Comparison of ENCODE assay signal across 8 cellular contexts in the genomic region with DNA sequence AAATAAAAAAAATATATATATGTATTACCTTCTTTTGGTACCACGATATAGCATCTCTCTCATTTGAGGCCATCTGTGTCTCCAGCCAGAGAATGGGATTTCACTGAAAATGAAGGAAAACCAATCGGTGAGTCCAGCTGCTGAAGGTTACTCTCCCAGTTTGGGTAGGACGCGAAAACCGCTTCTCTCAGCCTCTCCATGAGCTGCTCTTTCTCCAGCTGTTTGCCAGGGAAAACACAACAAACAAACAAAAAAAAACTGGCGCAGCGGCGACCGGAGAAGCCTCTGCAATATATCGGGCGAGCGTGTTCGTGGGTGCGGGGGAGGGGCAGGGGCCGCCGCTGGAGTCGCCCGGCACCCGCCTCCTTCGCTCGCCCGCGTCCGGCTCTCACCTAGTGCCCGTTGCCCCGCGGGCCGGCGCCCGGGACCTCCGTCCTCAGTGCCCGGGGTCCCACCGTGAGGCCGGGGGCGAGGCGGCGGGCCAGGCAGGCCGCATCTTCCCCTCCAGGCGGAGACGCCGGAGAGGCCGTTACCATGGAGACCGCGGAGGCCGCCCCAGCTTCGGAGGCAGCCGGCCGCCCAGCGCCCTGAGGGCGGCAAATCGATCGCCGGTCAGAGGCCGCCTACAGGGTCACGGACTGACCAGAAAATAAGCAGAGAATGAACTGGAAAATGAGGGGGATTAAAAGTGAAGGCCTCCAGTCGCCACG. TPM values are rescaled to one million over a fixed set of nuclear protein-coding genes. Genes with fewer than 3 reads are reported as not detected.
A peak's percentile ranks its signal among the peaks of the same experiment; 100 is the strongest.
DNase-seq lines count a peak whose midpoint lies in the region; ATAC-seq and TF ChIP-seq lines count a peak whose summit lies in the region.

No MANE protein-coding gene starts in this region.

- ATAC-seq in GM21447 (IDR thresholded peaks at IDR 0.05; ENCODE audit: unreplicated experiment) (peak; percentile 51), Right ventricle myocardium inferior (peak; percentile 77)
- peak; percentile 69 to 74 for ATAC-seq in activated naive CD4-positive, alpha-beta T cell treated with anti-CD3 and anti-CD28 coated beads, Interleukin-2, amount 50 U/mL, for 72 hours

- H3K4me3 ChIP-seq in HUES48 (ENCODE audit: low read depth, low read length) (peak overlapping the region; percentile 68), SK-N-MC (peak overlapping the region; percentile 93), ovary (peak overlapping the region; percentile 81), transverse colon (peak overlapping the region; percentile 88 to 100 (median 98))

- H3K9me3 ChIP-seq in HUES48 (ENCODE audit: control insufficient read depth, insufficient read depth, low read length) (no peaks in the 10 kb centered on the region), SK-N-MC (ENCODE audit: low read depth, low read length) (no peaks in the 10 kb centered on the region), ovary (no peaks in the 10 kb centered on the region), transverse colon (no peaks in the 10 kb centered on the region)

- H3K27ac ChIP-seq in HUES48 (ENCODE audit: low read depth, low read length): peak overlapping the region; percentile 99
- no peak overlapping the region for H3K27ac ChIP-seq in SK-N-MC
- H3K27ac ChIP-seq in ovary: peak overlapping the region; percentile 72 to 89
- peak overlapping the region; percentile 94 to 98 (median 94) for H3K27ac ChIP-seq in transverse colon

- H3K27me3 ChIP-seq in HUES48 (ENCODE audit: control insufficient read depth, insufficient read depth, low read length) (no peaks in the 10 kb centered on the region), ovary (no peaks in the 10 kb centered on the region), transverse colon (no peaks in the 10 kb centered on the region)

- DNase-seq in DMS79 treated with DMSO at 0.1 percent for 48 hours (lab: John Stamatoyannopoulos, UW) (peak; percentile 53), SK-N-MC (ENCODE audit: low read depth, low spot score) (no peak), Right ventricle myocardium inferior (ENCODE audit: missing footprints) (peak; percentile 90), ovary (peak; percentile 58 to 79 (median 73)), transverse colon (peak; percentile 72)
- peak; percentile 68 to 75 for DNase-seq in activated naive CD4-positive, alpha-beta T cell treated with anti-CD3 and anti-CD28 coated beads, Interleukin-2, amount 50 U/mL, for 72 hours (ENCODE audit: low spot score in 2 of 2)

- TF ChIP-seq POLR2A in ovary (IDR thresholded peaks at IDR 0.05) (no peak), transverse colon (IDR thresholded peaks at IDR 0.05) (no peak)

- in situ Hi-C loops in transverse colon (cut with MboI; ENCODE audit: low pct_ligation_motif_present in 1 of 4, low pct_unique_long_range_greater_than_20kb in 1 of 4, low sequenced_read_pairs in 3 of 4): no loop called here

- TF ChIP-seq CTCF in ovary (IDR thresholded peaks at IDR 0.05) (no peak), transverse colon (IDR thresholded peaks at IDR 0.05) (no peak)

- H3K4me1 ChIP-seq in HUES48 (ENCODE audit: control insufficient read depth, insufficient read depth, low read length): peaks cover 15% of the 10 kb centered on the region
- H3K4me1 ChIP-seq in ovary (ENCODE audit: insufficient read depth): no peaks in the 10 kb centered on the region
- peaks cover 4 to 21% (median 7%) of the 10 kb centered on the region in 4 donors for H3K4me1 ChIP-seq in transverse colon

- H3K27ac Mint-ChIP-seq in activated naive CD4-positive, alpha-beta T cell treated with anti-CD3 and anti-CD28 coated beads, Interleukin-2, amount 50 U/mL, for 72 hours: peak overlapping the region; percentile 96 to 98

- no peaks in the 10 kb centered on the region for H3K9me3 Mint-ChIP-seq in activated naive CD4-positive, alpha-beta T cell treated with anti-CD3 and anti-CD28 coated beads, Interleukin-2, amount 50 U/mL, for 72 hours

- intact Hi-C loops in Right ventricle myocardium inferior (cut with DNase I): loop anchor here (1.0 kb wide), 1 partner anchor 54 kb away; the partner anchor contains the start of gene RSBN1
- intact Hi-C loops in ovary (cut with DNase I): loop anchor here in 1 of 4 donors (10.0 kb wide), 1 partner anchor 146 kb away; the partner anchor contains the start of genes AP4B1 and DCLRE1B
- intact Hi-C loops in transverse colon (cut with DNase I; ENCODE audit: low total_unique reads): no loop called here

- H3K36me3 ChIP-seq in HUES48 (ENCODE audit: control insufficient read depth, insufficient read depth, low read length): peaks cover 18% of the 10 kb centered on the region
- H3K36me3 ChIP-seq in SK-N-MC (ENCODE audit: insufficient read depth, low read length): peaks cover 12% of the 10 kb centered on the region
- no peaks in the 10 kb centered on the region for H3K36me3 ChIP-seq in ovary
- H3K36me3 ChIP-seq in transverse colon: peaks cover 0 to 4% (median 0%) of the 10 kb centered on the region in 4 donors

- TF ChIP-seq EP300 in ovary (IDR thresholded peaks at IDR 0.05) (no peak), transverse colon (IDR thresholded peaks at IDR 0.05; ENCODE audit: low read depth) (no peak)

- WGBS in ovary, 3 donors: 0 to 1% (median 1%) methylated on average over 33 to 57 of the region's 57 CpGs
- 0% methylated on average over 4 to 55 of the region's 57 CpGs for WGBS in transverse colon (ENCODE audit: low coverage in 1 of 2), 2 donors

- H3K9ac ChIP-seq in HUES48 (ENCODE audit: low read depth, low read length): peak overlapping the region; percentile 74
- peak overlapping the region; percentile 71 for H3K9ac ChIP-seq in SK-N-MC (ENCODE audit: insufficient read length)

- H3K36me3 Mint-ChIP-seq in activated naive CD4-positive, alpha-beta T cell treated with anti-CD3 and anti-CD28 coated beads, Interleukin-2, amount 50 U/mL, for 72 hours: peaks cover 5 to 9% of the 10 kb centered on the region in 2 donors

RNA-seq across cellular contexts. Expression of gene PHTF1, which starts 0.5 kb away (rescaled TPM):
- total RNA-seq in activated naive CD4-positive, alpha-beta T cell treated with anti-CD3 and anti-CD28 coated beads, Interleukin-2, amount 50 U/mL, for 72 hours: 10 to 100 TPM; 17.0 to 24.5 TPM
- total RNA-seq in Right ventricle myocardium inferior (6.4 TPM), ovary (10 to 100 TPM in 3 of 7 donors, 1 to 10 TPM in 4; 6.6 to 28.6 (median 9.7) TPM), transverse colon (10 to 100 TPM in 2 of 4 donors, 1 to 10 TPM in 2; 1.5 to 17.8 (median 6.9) TPM)
- polyA plus RNA-seq in ovary: 10 to 100 TPM in 1 of 2 donors, 1 to 10 TPM in 1; 4.5 to 10.8 TPM

RNA-seq across cellular contexts. Expression of gene RSBN1, which starts 53.5 kb away (rescaled TPM):
- total RNA-seq in activated naive CD4-positive, alpha-beta T cell treated with anti-CD3 and anti-CD28 coated beads, Interleukin-2, amount 50 U/mL, for 72 hours: 10 to 100 TPM; 21.6 to 28.3 TPM
- total RNA-seq in Right ventricle myocardium inferior (10.1 TPM), ovary (10 to 100 TPM; 28.1 to 36.1 (median 30.8) TPM), transverse colon (10 to 100 TPM; 26.6 to 42.7 (median 31.8) TPM)
- 10 to 100 TPM; 10.5 to 15.6 TPM for polyA plus RNA-seq in ovary
